Comparison of ENCODE assay signal across 8 cellular contexts in genomic region chr2:18976112-18976961, GRCh38.
A peak's percentile ranks its signal among the peaks of the same experiment; 100 is the strongest.
DNase-seq lines count a peak whose midpoint lies in the region; ATAC-seq and TF ChIP-seq lines count a peak whose summit lies in the region.

No MANE protein-coding gene starts in this region.

- in situ Hi-C loops in gastrocnemius medialis (cut with MboI; ENCODE audit: low sequenced_read_pairs in 4 of 4) = loop anchor here in 3 of 4 donors (25.0 kb wide), 2 partner anchors 361 to 386 kb away; partner anchors contain the start of gene OSR1 (in 2 of the 3)

- DNase-seq in AG20443 (ENCODE audit: low spot score) (peak; percentile 61), Karpas-422 (peak; percentile 70), gastrocnemius medialis (no peak), cerebellar cortex (ENCODE audit: low spot score) (no peak)
- DNase-seq in T-helper 2 cell treated with Interferon-gamma antibody and Interleukin-4, amounts not matched to agents 5 μg/mL and 100 μg/mL, for 36 hours (ENCODE audit: low spot score) = no peak
- no peak for DNase-seq in stimulated activated effector memory CD8-positive, alpha-beta T cell treated with anti-CD3 and anti-CD28 coated beads, Interleukin-12 subunit alpha, Interleukin-12 subunit beta, amount 100 ng/mL, for 72 hours (ENCODE audit: low spot score in 2 of 2)

- ATAC-seq in GM21447 (IDR thresholded peaks at IDR 0.05; ENCODE audit: unreplicated experiment) (peak; percentile 90), gastrocnemius medialis (peak; percentile 54 to 61)
- ATAC-seq in stimulated activated effector memory CD8-positive, alpha-beta T cell treated with anti-CD3 and anti-CD28 coated beads, Interleukin-12 subunit alpha, Interleukin-12 subunit beta, amount 100 ng/mL, for 72 hours = no peak

- no peaks in the 10 kb centered on the region for H3K79me2 ChIP-seq in Karpas-422 (ENCODE audit: low read length)

- no peak for TF ChIP-seq CTCF in gastrocnemius medialis (IDR thresholded peaks at IDR 0.05 in 4 of 5, conservative IDR thresholded peaks at IDR 0.05 in 1 of 5)

- no peaks in the 10 kb centered on the region for H3K9me3 Mint-ChIP-seq in T-helper 2 cell treated with Interferon-gamma antibody and Interleukin-4, amounts not matched to agents 5 μg/mL and 100 μg/mL, for 36 hours
- no peaks in the 10 kb centered on the region for H3K9me3 Mint-ChIP-seq in stimulated activated effector memory CD8-positive, alpha-beta T cell treated with anti-CD3 and anti-CD28 coated beads, Interleukin-12 subunit alpha, Interleukin-12 subunit beta, amount 100 ng/mL, for 72 hours

- H3K27ac ChIP-seq in Karpas-422 (ENCODE audit: low read length) (no peak overlapping the region), gastrocnemius medialis (peak overlapping the region in 3 of 4 donors; percentile 14 to 56 (median 17))

- no peak overlapping the region for H3K4me3 ChIP-seq in Karpas-422 (ENCODE audit: low read length)
- peak overlapping the region; percentile 53 for H3K4me3 ChIP-seq in endocrine pancreas (ENCODE audit: control insufficient read depth, insufficient read depth, low read length)
- no peak overlapping the region for H3K4me3 ChIP-seq in gastrocnemius medialis

- H3K9ac ChIP-seq in Karpas-422 (ENCODE audit: low read length) (no peak overlapping the region), endocrine pancreas (ENCODE audit: control insufficient read depth, insufficient read depth, low read length) (no peak overlapping the region)

- H4K20me1 ChIP-seq in Karpas-422 (ENCODE audit: insufficient read depth, low read depth, low read length) = no peaks in the 10 kb centered on the region

- no peak overlapping the region for H3K4me2 ChIP-seq in Karpas-422 (ENCODE audit: low read depth, low read length, poor library complexity, severe bottlenecking)

- no peak overlapping the region for H3K27ac Mint-ChIP-seq in T-helper 2 cell treated with Interferon-gamma antibody and Interleukin-4, amounts not matched to agents 5 μg/mL and 100 μg/mL, for 36 hours
- H3K27ac Mint-ChIP-seq in stimulated activated effector memory CD8-positive, alpha-beta T cell treated with anti-CD3 and anti-CD28 coated beads, Interleukin-12 subunit alpha, Interleukin-12 subunit beta, amount 100 ng/mL, for 72 hours = no peak overlapping the region

- H3K4me3 Mint-ChIP-seq in T-helper 2 cell treated with Interferon-gamma antibody and Interleukin-4, amounts not matched to agents 5 μg/mL and 100 μg/mL, for 36 hours = no peak overlapping the region
- H3K4me3 Mint-ChIP-seq in stimulated activated effector memory CD8-positive, alpha-beta T cell treated with anti-CD3 and anti-CD28 coated beads, Interleukin-12 subunit alpha, Interleukin-12 subunit beta, amount 100 ng/mL, for 72 hours = no peak overlapping the region

- H3K4me1 Mint-ChIP-seq in T-helper 2 cell treated with Interferon-gamma antibody and Interleukin-4, amounts not matched to agents 5 μg/mL and 100 μg/mL, for 36 hours (ENCODE audit: low read depth) = no peaks in the 10 kb centered on the region
- H3K4me1 Mint-ChIP-seq in stimulated activated effector memory CD8-positive, alpha-beta T cell treated with anti-CD3 and anti-CD28 coated beads, Interleukin-12 subunit alpha, Interleukin-12 subunit beta, amount 100 ng/mL, for 72 hours = no peaks in the 10 kb centered on the region

- H2AFZ ChIP-seq in Karpas-422 (ENCODE audit: low read length) = no peak overlapping the region

- no peaks in the 10 kb centered on the region for H3K27me3 Mint-ChIP-seq in T-helper 2 cell treated with Interferon-gamma antibody and Interleukin-4, amounts not matched to agents 5 μg/mL and 100 μg/mL, for 36 hours (ENCODE audit: low read depth)

- H3K36me3 ChIP-seq in Karpas-422 (ENCODE audit: insufficient read depth, low read length) (no peaks in the 10 kb centered on the region), endocrine pancreas (ENCODE audit: control insufficient read depth, insufficient read depth, low read length) (no peaks in the 10 kb centered on the region), gastrocnemius medialis (no peaks in the 10 kb centered on the region)

- H3K4me1 ChIP-seq in Karpas-422 (ENCODE audit: low read length) (peaks cover 7% of the 10 kb centered on the region), endocrine pancreas (ENCODE audit: control insufficient read depth, insufficient read depth, low read length) (peaks cover 3% of the 10 kb centered on the region), gastrocnemius medialis (peaks cover under 1 to 7% of the 10 kb centered on the region in 2 donors)

- no peaks in the 10 kb centered on the region for H3K27me3 ChIP-seq in Karpas-422 (ENCODE audit: low read length)
- H3K27me3 ChIP-seq in endocrine pancreas (ENCODE audit: control insufficient read depth, insufficient read depth, low read length) = no peaks in the 10 kb centered on the region
- H3K27me3 ChIP-seq in gastrocnemius medialis = no peaks in the 10 kb centered on the region

- no peak for TF ChIP-seq POLR2A in gastrocnemius medialis (IDR thresholded peaks at IDR 0.05)

- intact Hi-C loops in gastrocnemius medialis (cut with DNase I; ENCODE audit: low total_unique reads) = no loop called here

- H3K9me3 ChIP-seq in Karpas-422 (ENCODE audit: low read length) (no peaks in the 10 kb centered on the region), endocrine pancreas (ENCODE audit: control insufficient read depth, low read length) (no peaks in the 10 kb centered on the region), gastrocnemius medialis (no peaks in the 10 kb centered on the region)

- no peaks in the 10 kb centered on the region for H3K9me2 ChIP-seq in Karpas-422 (replicated peaks; ENCODE audit: insufficient read depth, low read length)

- H3K36me3 Mint-ChIP-seq in T-helper 2 cell treated with Interferon-gamma antibody and Interleukin-4, amounts not matched to agents 5 μg/mL and 100 μg/mL, for 36 hours (ENCODE audit: low read depth) = no peaks in the 10 kb centered on the region
- H3K36me3 Mint-ChIP-seq in stimulated activated effector memory CD8-positive, alpha-beta T cell treated with anti-CD3 and anti-CD28 coated beads, Interleukin-12 subunit alpha, Interleukin-12 subunit beta, amount 100 ng/mL, for 72 hours = no peaks in the 10 kb centered on the region

Comparison
In these comparisons a context has a peak if more than half of its experiments do, and no peak if none do; other contexts are left out.
1. DNase-seq: peak in AG20443 (single experiment) and Karpas-422 (single experiment); none in gastrocnemius medialis (0 of 2), T-helper 2 cell treated with Interferon-gamma antibody and Interleukin-4, amounts not matched to agents 5 μg/mL and 100 μg/mL, for 36 hours (single experiment), stimulated activated effector memory CD8-positive, alpha-beta T cell treated with anti-CD3 and anti-CD28 coated beads, Interleukin-12 subunit alpha, Interleukin-12 subunit beta, amount 100 ng/mL, for 72 hours (0 of 2) and cerebellar cortex (single experiment).